9 cellular contexts compared by ENCODE assay signal in genomic region chr17:63476494-63476856, GRCh38. TPM values are rescaled to one million over a fixed set of nuclear protein-coding genes. Genes with fewer than 3 reads are reported as not detected.
A peak's percentile ranks its signal among the peaks of the same experiment; 100 is the strongest.
DNase-seq lines count a peak whose midpoint lies in the region; ATAC-seq and TF ChIP-seq lines count a peak whose summit lies in the region.
"Had no signal": no experiment of that assay in that cellular context is flagged by ENCODE, and none has a peak within 500 bp of the region (broad histone marks: within the 10 kb centered on the region; RNA-seq: fewer than 3 reads in every experiment).

No MANE protein-coding gene starts in this region.

- intact Hi-C loops in esophagus squamous epithelium (cut with DNase I) (no loop called here), ovary (cut with DNase I) (loop anchor here in 1 of 4 donors (5.0 kb wide), 1 partner anchor 39 kb away; no protein-coding TSS in a partner anchor)

- no peak for ATAC-seq in activated CD8-positive, alpha-beta memory T cell treated with anti-CD3 and anti-CD28 coated beads, Interleukin-2, amount 10 ng/mL, durations not matched to agents 7 days and 5 days
- no peak for ATAC-seq in GM21825 (IDR thresholded peaks at IDR 0.05; ENCODE audit: unreplicated experiment)

- TF ChIP-seq EP300 in ovary (IDR thresholded peaks at IDR 0.05), result no peak

- DNase-seq in activated CD8-positive, alpha-beta memory T cell treated with anti-CD3 and anti-CD28 coated beads for 24 hours, result peak; percentile 65
- DNase-seq in activated CD8-positive, alpha-beta memory T cell treated with anti-CD3 and anti-CD28 coated beads, Interleukin-2, amount 10 ng/mL, durations not matched to agents 7 days and 5 days, result no peak
- DNase-seq in RPMI8226, result peak; percentile 28
- no peak for DNase-seq in esophagus squamous epithelium (lab: John Stamatoyannopoulos, UW)
- DNase-seq in ovary, result peak in 1 of 5 donors; percentile 41
- DNase-seq in DMS153 (lab: John Stamatoyannopoulos, UW), result no peak
- DNase-seq in HUDEP-2 (lab: John Stamatoyannopoulos, UW; ENCODE audit: unreplicated experiment in 76 of 76), result no peak

- no peaks in the 10 kb centered on the region for H3K9me3 Mint-ChIP-seq in activated CD8-positive, alpha-beta memory T cell treated with anti-CD3 and anti-CD28 coated beads, Interleukin-2, amount 10 ng/mL, durations not matched to agents 7 days and 5 days (ENCODE audit: low read depth)
- H3K9me3 Mint-ChIP-seq: activated naive CD4-positive, alpha-beta T cell treated with anti-CD3 and anti-CD28 coated beads, Interleukin-2, amount 50 U/mL, for 24 hours had no signal

- CTCF ChIA-PET in activated CD8-positive, alpha-beta memory T cell treated with anti-CD3 and anti-CD28 coated beads, Interleukin-2, amount 10 ng/mL, durations not matched to agents 7 days and 5 days (lab: Charles Lee), result interaction anchor here (1.0 to 10.5 kb wide), 7 partner anchors 10 to 135 kb away, joined by 3 to 324 read pairs (median 40); partner anchors contain the start of gene CYB561

- TF ChIP-seq POLR2A in esophagus squamous epithelium (IDR thresholded peaks at IDR 0.05) (no peak), ovary (IDR thresholded peaks at IDR 0.05) (no peak)

- H3K36me3 Mint-ChIP-seq in activated CD8-positive, alpha-beta memory T cell treated with anti-CD3 and anti-CD28 coated beads, Interleukin-2, amount 10 ng/mL, durations not matched to agents 7 days and 5 days, result no peaks in the 10 kb centered on the region
- H3K36me3 Mint-ChIP-seq: activated naive CD4-positive, alpha-beta T cell treated with anti-CD3 and anti-CD28 coated beads, Interleukin-2, amount 50 U/mL, for 24 hours had no signal

- H3K27me3 ChIP-seq in esophagus squamous epithelium, result peaks cover 0 to 84% (median 7%) of the 10 kb centered on the region in 4 donors
- H3K27me3 ChIP-seq in ovary, result no peaks in the 10 kb centered on the region

- peak overlapping the region in 3 of 4 donors; percentile 11 to 57 (median 34) for H3K27ac ChIP-seq in esophagus squamous epithelium
- H3K27ac ChIP-seq in ovary, result no peak overlapping the region

- no peaks in the 10 kb centered on the region for H3K9me3 ChIP-seq in esophagus squamous epithelium
- H3K9me3 ChIP-seq in ovary, result no peaks in the 10 kb centered on the region

- H3K27ac Mint-ChIP-seq in activated CD8-positive, alpha-beta memory T cell treated with anti-CD3 and anti-CD28 coated beads, Interleukin-2, amount 10 ng/mL, durations not matched to agents 7 days and 5 days, result no peak overlapping the region
- H3K27ac Mint-ChIP-seq: activated naive CD4-positive, alpha-beta T cell treated with anti-CD3 and anti-CD28 coated beads, Interleukin-2, amount 50 U/mL, for 24 hours had no signal

- H3K4me1 ChIP-seq in esophagus squamous epithelium (peaks cover 19 to 46% (median 29%) of the 10 kb centered on the region in 3 donors), ovary (ENCODE audit: insufficient read depth) (peaks cover 16% of the 10 kb centered on the region)

- H3K4me3 Mint-ChIP-seq in activated CD8-positive, alpha-beta memory T cell treated with anti-CD3 and anti-CD28 coated beads, Interleukin-2, amount 10 ng/mL, durations not matched to agents 7 days and 5 days, result no peak overlapping the region

- WGBS in esophagus squamous epithelium, 2 donors, result 10% methylated on average over 2 of the region's 34 CpGs; no CpG with 5 or more reads in 1 of the 2 donors
- WGBS in ovary, 3 donors, result 3 to 19% (median 8%) methylated on average over 7 to 34 of the region's 34 CpGs

- peaks cover 10% of the 10 kb centered on the region for H3K4me1 Mint-ChIP-seq in activated CD8-positive, alpha-beta memory T cell treated with anti-CD3 and anti-CD28 coated beads, Interleukin-2, amount 10 ng/mL, durations not matched to agents 7 days and 5 days

- peak overlapping the region; percentile 36 to 76 (median 50) for H3K4me3 ChIP-seq in esophagus squamous epithelium
- H3K4me3 ChIP-seq in ovary, result peak overlapping the region; percentile 29

- H3K36me3 ChIP-seq in esophagus squamous epithelium, result no peaks in the 10 kb centered on the region
- H3K36me3 ChIP-seq in ovary, result no peaks in the 10 kb centered on the region

- H3K27me3 Mint-ChIP-seq in activated CD8-positive, alpha-beta memory T cell treated with anti-CD3 and anti-CD28 coated beads, Interleukin-2, amount 10 ng/mL, durations not matched to agents 7 days and 5 days, result peaks cover 48% of the 10 kb centered on the region

- TF ChIP-seq CTCF in esophagus squamous epithelium (IDR thresholded peaks at IDR 0.05) (no peak), ovary (IDR thresholded peaks at IDR 0.05) (no peak)

RNA-seq across cellular contexts. Expression of gene ACE, which starts 0.4 kb away (rescaled TPM):
- 1 to 10 TPM in 1 of 2 experiments, under 1 TPM in 1; 0.33 to 2.2 TPM for total RNA-seq in activated CD8-positive, alpha-beta memory T cell treated with anti-CD3 and anti-CD28 coated beads, Interleukin-2, amount 10 ng/mL, durations not matched to agents 7 days and 5 days
- total RNA-seq in esophagus squamous epithelium (1 to 10 TPM; 3.1 to 5.8 (median 4.2) TPM), ovary (1 to 10 TPM; 2.9 to 8.1 (median 5.1) TPM)
- 1 to 10 TPM; 3.3 to 7.6 TPM for polyA plus RNA-seq in ovary

RNA-seq across cellular contexts. Expression of gene CYB561, which starts 30.4 kb away (rescaled TPM):
- total RNA-seq in activated CD8-positive, alpha-beta memory T cell treated with anti-CD3 and anti-CD28 coated beads, Interleukin-2, amount 10 ng/mL, durations not matched to agents 7 days and 5 days, result 10 to 100 TPM in 1 of 2 experiments, 1 to 10 TPM in 1; 2.2 to 13.6 TPM
- total RNA-seq in esophagus squamous epithelium (10 to 100 TPM; 32.4 to 95.6 (median 42.4) TPM), ovary (10 to 100 TPM in 6 of 7 donors, 1 to 10 TPM in 1; 9.3 to 43.8 (median 18.8) TPM)
- polyA plus RNA-seq in ovary, result 10 to 100 TPM in 1 of 2 donors, 1 to 10 TPM in 1; 8.6 to 10.5 TPM

RNA-seq across cellular contexts. Expression of gene KCNH6, which starts 46.7 kb away (rescaled TPM):
- not detected for total RNA-seq in activated CD8-positive, alpha-beta memory T cell treated with anti-CD3 and anti-CD28 coated beads, Interleukin-2, amount 10 ng/mL, durations not matched to agents 7 days and 5 days
- not detected for total RNA-seq in esophagus squamous epithelium
- under 1 TPM in 1 of 7 donors, not detected in 6; 0.36 TPM for total RNA-seq in ovary
- not detected for polyA plus RNA-seq in ovary

Comparison
In these comparisons a context has a peak if more than half of its experiments do, and no peak if none do; other contexts are left out.
1. DNase-seq: peak in activated CD8-positive, alpha-beta memory T cell treated with anti-CD3 and anti-CD28 coated beads for 24 hours (single experiment) and RPMI8226 (single experiment); none in activated CD8-positive, alpha-beta memory T cell treated with anti-CD3 and anti-CD28 coated beads, Interleukin-2, amount 10 ng/mL, durations not matched to agents 7 days and 5 days (single experiment), esophagus squamous epithelium (single experiment), DMS153 (single experiment) and HUDEP-2 (0 of 76).
2. H3K27ac ChIP-seq: peak in esophagus squamous epithelium (3 of 4); none in ovary (0 of 2).